ENCODE assay signal across 7 cellular contexts in genomic region chr1:148037850-148038461, GRCh38.
DNase-seq lines count a peak whose midpoint lies in the region; ATAC-seq and TF ChIP-seq lines count a peak whose summit lies in the region.
"Not testable (repeated sequence)": the region's sequence is repeated elsewhere in the genome, so short reads cannot be mapped to it uniquely, and the experiment has no call there.

No MANE protein-coding gene starts in this region.

- ATAC-seq in GM18907 (IDR thresholded peaks at IDR 0.05; ENCODE audit: unreplicated experiment) (peak; percentile 18), HG02588 (IDR thresholded peaks at IDR 0.05; ENCODE audit: unreplicated experiment) (peak; percentile 7)

- H3K4me2 ChIP-seq in hepatocyte = peak overlapping the region; percentile 72
- peak overlapping the region; percentile 79 for H3K4me2 ChIP-seq in parathyroid adenoma (ENCODE audit: low read length)

- H3K27me3 ChIP-seq in HUES48 (ENCODE audit: control insufficient read depth, insufficient read depth, low read length); hepatocyte; parathyroid adenoma (ENCODE audit: control insufficient read depth, insufficient read depth, low read length): not testable (repeated sequence)

- H3K9me2 ChIP-seq in hepatocyte (replicated peaks; ENCODE audit: insufficient read depth) = not testable (repeated sequence)

- DNase-seq in activated CD4-positive, alpha-beta memory T cell treated with anti-CD3 and anti-CD28 coated beads for 36 hours; hepatocyte (ENCODE audit: low spot score): not testable (repeated sequence)
- peak; percentile 9 for DNase-seq in central memory CD4-positive, alpha-beta T cell

- not testable (repeated sequence) for H2AFZ ChIP-seq in hepatocyte
- H2AFZ ChIP-seq in parathyroid adenoma = peak overlapping the region; percentile 50

- H3K4me1 Mint-ChIP-seq in activated CD4-positive, alpha-beta memory T cell treated with anti-CD3 and anti-CD28 coated beads for 36 hours (ENCODE audit: low read depth) = not testable (repeated sequence)

- not testable (repeated sequence) for H3K79me2 ChIP-seq in hepatocyte, parathyroid adenoma

- not testable (repeated sequence) for H3K36me3 ChIP-seq in HUES48 (ENCODE audit: control insufficient read depth, insufficient read depth, low read length); hepatocyte (replicated peaks; ENCODE audit: insufficient read depth, low read depth); parathyroid adenoma (ENCODE audit: control insufficient read depth, insufficient read depth, low read length)

- H4K20me1 ChIP-seq in hepatocyte (ENCODE audit: insufficient read depth, poor library complexity, severe bottlenecking) = not testable (repeated sequence)

- H3K4me3 ChIP-seq in HUES48 (ENCODE audit: low read depth, low read length) = peak overlapping the region; percentile 43; the same call in 1 of the 2 replicates
- not testable (repeated sequence) for H3K4me3 ChIP-seq in hepatocyte
- peak overlapping the region; percentile 61 for H3K4me3 ChIP-seq in parathyroid adenoma (ENCODE audit: low read depth, low read length)

- H3K27ac Mint-ChIP-seq in activated CD4-positive, alpha-beta memory T cell treated with anti-CD3 and anti-CD28 coated beads for 36 hours = peak overlapping the region; percentile 98

- CTCF ChIA-PET in activated CD4-positive, alpha-beta memory T cell treated with anti-CD3 and anti-CD28 coated beads for 36 hours (lab: Charles Lee) = not testable (repeated sequence)

- intact Hi-C loops in activated CD4-positive, alpha-beta memory T cell treated with anti-CD3 and anti-CD28 coated beads for 36 hours (cut with micrococcal nuclease) = loop anchor here (5.0 kb wide), 2 partner anchors 224 to 294 kb away; no protein-coding TSS in a partner anchor

- POLR2A ChIA-PET in activated CD4-positive, alpha-beta memory T cell treated with anti-CD3 and anti-CD28 coated beads for 36 hours (lab: Charles Lee) = interaction anchor here (0.9 to 1.3 kb wide), 8 partner anchors 145 to 954 kb away, joined by 3 to 23 read pairs (median 4); partner anchors contain the start of gene ACP6

- WGBS in hepatocyte (ENCODE audit: low lambda C conversion rate, missing lambda C conversion rate) = 10% methylated on average over 8 of the region's 21 CpGs

- not testable (repeated sequence) for H3K9me3 Mint-ChIP-seq in activated CD4-positive, alpha-beta memory T cell treated with anti-CD3 and anti-CD28 coated beads for 36 hours

- not testable (repeated sequence) for H3K36me3 Mint-ChIP-seq in activated CD4-positive, alpha-beta memory T cell treated with anti-CD3 and anti-CD28 coated beads for 36 hours

- peak overlapping the region; percentile 73 for H3K4me3 Mint-ChIP-seq in activated CD4-positive, alpha-beta memory T cell treated with anti-CD3 and anti-CD28 coated beads for 36 hours

- H3K27ac ChIP-seq in HUES48 (ENCODE audit: low read depth, low read length) (peak overlapping the region; percentile 69), hepatocyte (peak overlapping the region; percentile 68)
- not testable (repeated sequence) for H3K27ac ChIP-seq in parathyroid adenoma

- H3K4me1 ChIP-seq in HUES48 (ENCODE audit: control insufficient read depth, insufficient read depth, low read length); hepatocyte (ENCODE audit: insufficient read depth); parathyroid adenoma: not testable (repeated sequence)

- not testable (repeated sequence) for H3K9ac ChIP-seq in HUES48 (ENCODE audit: low read depth, low read length); parathyroid adenoma

- H3K9me3 ChIP-seq in HUES48 (ENCODE audit: control insufficient read depth, insufficient read depth, low read length); hepatocyte (ENCODE audit: low read depth); parathyroid adenoma (ENCODE audit: control insufficient read depth, low read length): not testable (repeated sequence)

- H3K27me3 Mint-ChIP-seq in activated CD4-positive, alpha-beta memory T cell treated with anti-CD3 and anti-CD28 coated beads for 36 hours = not testable (repeated sequence)

- TF ChIP-seq CTCF in hepatocyte (IDR thresholded peaks at IDR 0.05; ENCODE audit: poor library complexity); parathyroid adenoma (IDR thresholded peaks at IDR 0.05): not testable (repeated sequence)
